ENCODE assay signal across 2 cellular contexts in genomic region chr17:17685775-17686291, GRCh38.
TF ChIP-seq lines count a peak whose summit lies in the region.

No MANE protein-coding gene starts in this region.

TF ChIP-seq in Ishikawa, 13 proteins besides CTCF, POLR2A, EP300 and RAD21 (continued from another document):
- TF ChIP-seq NFIC (IDR thresholded peaks at IDR 0.05): peak; percentile 87
- TF ChIP-seq TEAD4 (IDR thresholded peaks at IDR 0.05): no peak
- 0 out of 2 replicates have a peak, but pooled peaks have one; percentile 4 for TF ChIP-seq ZBTB7A (IDR thresholded peaks at IDR 0.05; ENCODE audit: low read depth)

TF ChIP-seq in K562, 482 proteins besides CTCF, POLR2A, EP300 and RAD21 (continued from another document and continues in another):
- TF ChIP-seq TFAP4 (CRISPR knock-in tag; IDR thresholded peaks at IDR 0.05; ENCODE audit: borderline replicate concordance): 0 out of 2 replicates have a peak, but pooled peaks have one; percentile 16
- TF ChIP-seq SMC3 (conservative IDR thresholded peaks at IDR 0.05; ENCODE audit: insufficient read depth, low read depth, low read length): no peak
- TF ChIP-seq ZNF384 (IDR thresholded peaks at IDR 0.05; ENCODE audit: low read depth, low read length): no peak
- TF ChIP-seq L3MBTL2 (IDR thresholded peaks at IDR 0.05): peak; percentile 62
- no peak; the same call in 1 of the 2 replicates for TF ChIP-seq NR2C2 (CRISPR knock-in tag; IDR thresholded peaks at IDR 0.05)
- no peak for TF ChIP-seq NR2C2 (tag; IDR thresholded peaks at IDR 0.05)
- TF ChIP-seq MIER1 (IDR thresholded peaks at IDR 0.05; ENCODE audit: low read depth): no peak
- TF ChIP-seq ZNF311 (CRISPR knock-in tag; IDR thresholded peaks at IDR 0.05): no peak
- peak; percentile 68 for TF ChIP-seq FOSL1 (tag; conservative IDR thresholded peaks at IDR 0.05)
- 0 out of 2 replicates have a peak, but pooled peaks have one; percentile 35 for TF ChIP-seq JUN (IDR thresholded peaks at IDR 0.05; ENCODE audit: borderline replicate concordance, low read depth, low read length)
- no peak for TF ChIP-seq JUN (CRISPR knock-in tag; IDR thresholded peaks at IDR 0.05; ENCODE audit: borderline replicate concordance)
- TF ChIP-seq ETV1 (tag; conservative IDR thresholded peaks at IDR 0.05; ENCODE audit: low read depth): no peak
- TF ChIP-seq ARID1B (IDR thresholded peaks at IDR 0.05): peak; percentile 42; the same call in 1 of the 2 replicates
- TF ChIP-seq E2F6 (IDR thresholded peaks at IDR 0.05; ENCODE audit: borderline replicate concordance in 1 of 2, extremely low read depth in 1 of 2, insufficient read depth in 1 of 2, insufficient read length in 1 of 2, low read depth in 1 of 2, low read length in 1 of 2, poor library complexity in 1 of 2, severe bottlenecking in 1 of 2): peak in 1 of 2 experiments; percentile 16
- TF ChIP-seq DPF2 (IDR thresholded peaks at IDR 0.05): peak; percentile 58
- no peak for TF ChIP-seq ARID4B (CRISPR knock-in tag; IDR thresholded peaks at IDR 0.05)
- TF ChIP-seq HOMEZ (CRISPR knock-in tag; IDR thresholded peaks at IDR 0.05): no peak
- TF ChIP-seq CBX1 (IDR thresholded peaks at IDR 0.05; ENCODE audit: low read depth): no peak
- 0 out of 2 replicates have a peak, but pooled peaks have one; percentile 14 for TF ChIP-seq MYC (IDR thresholded peaks at IDR 0.05; ENCODE audit: low read depth, low read length)
- TF ChIP-seq MYC (CRISPR knock-in tag; IDR thresholded peaks at IDR 0.05; ENCODE audit: borderline replicate concordance, low read depth): no peak
- peak; percentile 54; the same call in 1 of the 2 replicates for TF ChIP-seq ZNF592 (IDR thresholded peaks at IDR 0.05)
- TF ChIP-seq FOS (IDR thresholded peaks at IDR 0.05; ENCODE audit: extremely low read depth, insufficient read length): peak; percentile 7
- TF ChIP-seq ATF3 (IDR thresholded peaks at IDR 0.05): peak; percentile 88
- no peak for TF ChIP-seq ATF3 (CRISPR knock-in tag; conservative IDR thresholded peaks at IDR 0.05)
- TF ChIP-seq HNRNPH1 (optimal IDR thresholded peaks at IDR 0.05; ENCODE audit: low read depth, low read length): no peak
- peak; percentile 26; the same call in 1 of the 2 replicates for TF ChIP-seq SMARCE1 (IDR thresholded peaks at IDR 0.05)
- peak; percentile 53 for TF ChIP-seq MGA (IDR thresholded peaks at IDR 0.05)
- TF ChIP-seq RBFOX2 (IDR thresholded peaks at IDR 0.05; ENCODE audit: low read depth, low read length): 0 out of 2 replicates have a peak, but pooled peaks have one; percentile 30
- no peak for TF ChIP-seq STAG1 (CRISPR knock-in tag; IDR thresholded peaks at IDR 0.05; ENCODE audit: borderline replicate concordance)
- TF ChIP-seq ZNF589 (CRISPR knock-in tag; IDR thresholded peaks at IDR 0.05; ENCODE audit: low read depth): no peak
- peak; percentile 34; the same call in 1 of the 2 replicates for TF ChIP-seq CTBP1 (IDR thresholded peaks at IDR 0.05; ENCODE audit: borderline replicate concordance)
